ENCODE assay signal across 11 cellular contexts in genomic region chr15:60375255-60375809, GRCh38. TPM values are rescaled to one million over a fixed set of nuclear protein-coding genes. Genes with fewer than 3 reads are reported as not detected.
DNase-seq lines count a peak whose midpoint lies in the region; ATAC-seq, FAIRE-seq and TF ChIP-seq lines count a peak whose summit lies in the region.
"Had no signal": no experiment of that assay in that cellular context is flagged by ENCODE, and none has a peak within 500 bp of the region (broad histone marks: within the 10 kb centered on the region; RNA-seq: fewer than 3 reads in every experiment).

No MANE protein-coding gene starts in this region.

- H3K9ac ChIP-seq in mammary epithelial cell (ENCODE audit: insufficient read depth, low read length) (peak overlapping the region; percentile 85), kidney (ENCODE audit: low read length in 2 of 2) (no peak overlapping the region)

- peaks cover 66% of the 10 kb centered on the region for H3K4me1 Mint-ChIP-seq in neural crest cell

- H3K9me3 Mint-ChIP-seq in neural crest cell, result no peaks in the 10 kb centered on the region
- H3K9me3 Mint-ChIP-seq: T-cell had no signal

- H3K9me3 ChIP-seq in left ventricle myocardium inferior (replicated peaks), result no peaks in the 10 kb centered on the region
- no peaks in the 10 kb centered on the region for H3K9me3 ChIP-seq in mammary epithelial cell (replicated peaks; ENCODE audit: insufficient read depth, low read length)
- no peaks in the 10 kb centered on the region for H3K9me3 ChIP-seq in uterus
- H3K9me3 ChIP-seq in mucosa of descending colon, result no peaks in the 10 kb centered on the region
- no peaks in the 10 kb centered on the region for H3K9me3 ChIP-seq in kidney (ENCODE audit: control insufficient read depth in 1 of 2, low read length in 2 of 2)

- H3K27ac ChIP-seq in left ventricle myocardium inferior (replicated peaks) (peak overlapping the region; percentile 86), mammary epithelial cell (ENCODE audit: insufficient read depth, low read depth, low read length) (peak overlapping the region; percentile 96), uterus (peak overlapping the region in 1 of 2 donors; percentile 50), kidney (ENCODE audit: low read depth in 2 of 2, low read length in 2 of 2) (no peak overlapping the region)

- peak overlapping the region; percentile 97 for H3K27ac Mint-ChIP-seq in neural crest cell (ENCODE audit: unreplicated experiment)
- H3K27ac Mint-ChIP-seq: T-cell had no signal

- H3K4me1 ChIP-seq in left ventricle myocardium inferior, result peaks cover 98% of the 10 kb centered on the region
- H3K4me1 ChIP-seq in mammary epithelial cell (ENCODE audit: insufficient read depth, low read length), result peaks cover 94% of the 10 kb centered on the region
- H3K4me1 ChIP-seq in uterus, result peaks cover 0 to 9% of the 10 kb centered on the region in 2 donors
- peaks cover 15% of the 10 kb centered on the region for H3K4me1 ChIP-seq in mucosa of descending colon (ENCODE audit: low read depth)
- peaks cover 2 to 13% of the 10 kb centered on the region in 2 donors for H3K4me1 ChIP-seq in kidney (ENCODE audit: control insufficient read depth in 1 of 2, insufficient read depth in 1 of 2, low read depth in 1 of 2, low read length in 2 of 2)

- H3K36me3 ChIP-seq in left ventricle myocardium inferior, result peaks cover 43% of the 10 kb centered on the region
- H3K36me3 ChIP-seq in mammary epithelial cell (ENCODE audit: insufficient read depth, low read length), result peaks cover 55% of the 10 kb centered on the region
- no peaks in the 10 kb centered on the region for H3K36me3 ChIP-seq in uterus
- H3K36me3 ChIP-seq in mucosa of descending colon (ENCODE audit: low read depth), result no peaks in the 10 kb centered on the region
- H3K36me3 ChIP-seq in kidney (ENCODE audit: control insufficient read depth in 1 of 2, insufficient read depth in 2 of 2, low read length in 2 of 2), result peaks cover 5 to 7% of the 10 kb centered on the region in 2 donors

- H3K36me3 Mint-ChIP-seq in neural crest cell (ENCODE audit: low read depth), result no peaks in the 10 kb centered on the region

- H3K4me3 ChIP-seq in left ventricle myocardium inferior, result peak overlapping the region; percentile 33
- no peak overlapping the region for H3K4me3 ChIP-seq in mammary epithelial cell (replicated peaks in 1 of 3; ENCODE audit: insufficient read depth in 1 of 3, low read depth in 2 of 3, low read length in 3 of 3)
- no peak overlapping the region for H3K4me3 ChIP-seq in uterus
- H3K4me3 ChIP-seq in mucosa of descending colon, result no peak overlapping the region
- no peak overlapping the region for H3K4me3 ChIP-seq in kidney (ENCODE audit: low read length in 2 of 2)

- dilution Hi-C loops in mammary epithelial cell (cut with HindIII; ENCODE audit: low sequenced_read_pairs), result no loop called here

- CTCF ChIA-PET in mammary epithelial cell (lab: Charles Lee; ENCODE audit: low non-redundant PET), result interaction anchor here (0.6 kb wide), 1 partner anchor 645 kb away, joined by 8 read pairs; no protein-coding TSS in a partner anchor

- H3K27me3 ChIP-seq in left ventricle myocardium inferior (ENCODE audit: low read depth), result no peaks in the 10 kb centered on the region
- H3K27me3 ChIP-seq in mammary epithelial cell (ENCODE audit: insufficient read depth, low read length), result no peaks in the 10 kb centered on the region
- no peaks in the 10 kb centered on the region for H3K27me3 ChIP-seq in uterus

- no peaks in the 10 kb centered on the region for H3K27me3 Mint-ChIP-seq in neural crest cell (ENCODE audit: low read depth)

- peaks cover 20% of the 10 kb centered on the region for H4K20me1 ChIP-seq in mammary epithelial cell (ENCODE audit: insufficient read depth, low read length)

- no peak for FAIRE-seq in kidney (lab: Jason Lieb, UNC)
- FAIRE-seq: frontal cortex had no signal

- DNase-seq in left ventricle myocardium inferior (no peak), left cardiac atrium (no peak), mammary epithelial cell (no peak), neural crest cell (ENCODE audit: low read depth, low spot score) (no peak), uterus (no peak), mucosa of descending colon (no peak), kidney (no peak)
- no peak for DNase-seq in stimulated activated CD4-positive, alpha-beta T cell treated with anti-CD3 and anti-CD28 coated beads, Interleukin-2, amount 100 ng/mL, for 48 hours
- DNase-seq: stimulated activated CD4-positive, alpha-beta T cell treated with anti-CD3 and anti-CD28 coated beads, Interleukin-2, amount 100 ng/mL, for 24 hours; T-cell had no signal

- no peak overlapping the region for H3K4me3 Mint-ChIP-seq in neural crest cell
- H3K4me3 Mint-ChIP-seq: T-cell had no signal

- in situ Hi-C loops in mammary epithelial cell (cut with MboI; ENCODE audit: low sequenced_read_pairs in 2 of 2), result no loop called here

- H3K79me2 ChIP-seq in mammary epithelial cell (ENCODE audit: insufficient read depth, low read length), result peaks cover 88% of the 10 kb centered on the region

- BruUV-seq in mammary epithelial cell (replicated peaks; lab: Mats Ljungman, UMichigan), result no TSS peak

- no peak overlapping the region for H2AFZ ChIP-seq in mammary epithelial cell (ENCODE audit: low read depth, low read length)

- 41% methylated on average over 6 of the region's 6 CpGs for WGBS in mammary epithelial cell (ENCODE audit: low coverage, missing lambda C conversion rate)

- intact Hi-C loops in left ventricle myocardium inferior (cut with micrococcal nuclease) (no loop called here), left cardiac atrium (cut with DNase I) (no loop called here), mammary epithelial cell (cut with micrococcal nuclease) (no loop called here), uterus (cut with DNase I; ENCODE audit: low total_unique reads) (no loop called here), mucosa of descending colon (cut with DNase I, micrococcal nuclease) (no loop called here), kidney (cut with DNase I) (no loop called here)

- no peak for TF ChIP-seq POLR2A in uterus (IDR thresholded peaks at IDR 0.05)

- H3K4me2 ChIP-seq in mammary epithelial cell (ENCODE audit: insufficient read depth, low read depth, low read length), result peak overlapping the region; percentile 56

- ATAC-seq in left cardiac atrium (no peak), mucosa of descending colon (no peak)
- ATAC-seq: T-cell had no signal

- no peak for TF ChIP-seq CTCF in left ventricle myocardium inferior (IDR thresholded peaks at IDR 0.05; ENCODE audit: borderline replicate concordance)
- TF ChIP-seq CTCF in mammary epithelial cell (conservative IDR thresholded peaks at IDR 0.05 in 1 of 2, IDR thresholded peaks at IDR 0.05 in 1 of 2; ENCODE audit: extremely low read depth in 1 of 2, insufficient read depth in 1 of 2, low read depth in 1 of 2, low read length in 2 of 2), result no peak
- TF ChIP-seq CTCF in neural crest cell (conservative IDR thresholded peaks at IDR 0.05), result no peak
- no peak for TF ChIP-seq CTCF in uterus (IDR thresholded peaks at IDR 0.05)
- no peak for TF ChIP-seq CTCF in mucosa of descending colon (IDR thresholded peaks at IDR 0.05)
- no peak for TF ChIP-seq CTCF in kidney (IDR thresholded peaks at IDR 0.05; ENCODE audit: borderline replicate concordance, extremely low read depth, insufficient read depth)

RNA-seq across cellular contexts. Expression of gene ANXA2, which starts 22.5 kb away (rescaled TPM):
- total RNA-seq in left ventricle myocardium inferior (123 TPM), left cardiac atrium (100 to 1,000 TPM; 337 to 435 TPM), mammary epithelial cell (1,000 to 10,000 TPM; 5,384 to 5,597 TPM), neural crest cell (122 and 129 TPM in 2 replicates), uterus (100 to 1,000 TPM; 376 to 811 (median 549) TPM), mucosa of descending colon (100 to 1,000 TPM; 376 to 796 (median 757) TPM), kidney (867 TPM)
- polyA plus RNA-seq in mammary epithelial cell (10,424 TPM), kidney (ENCODE audit: insufficient read depth, low read depth, low replicate concordance) (383 TPM)
- 5,891 TPM for polyA minus RNA-seq in mammary epithelial cell

Comparison
In these comparisons a context has a peak if more than half of its experiments do, and no peak if none do; other contexts are left out.
1. H3K27ac ChIP-seq: peak in left ventricle myocardium inferior (single experiment) and mammary epithelial cell (single experiment); none in kidney (0 of 2).